19 cellular contexts compared by ENCODE assay signal in genomic region chr6:37488464-37488863, GRCh38. TPM values are rescaled to one million over a fixed set of nuclear protein-coding genes. Genes with fewer than 3 reads are reported as not detected.
A peak's percentile ranks its signal among the peaks of the same experiment; 100 is the strongest.
DNase-seq lines count a peak whose midpoint lies in the region; ATAC-seq, FAIRE-seq and TF ChIP-seq lines count a peak whose summit lies in the region.
"Had no signal": no experiment of that assay in that cellular context is flagged by ENCODE, and none has a peak within 500 bp of the region (broad histone marks: within the 10 kb centered on the region; RNA-seq: fewer than 3 reads in every experiment).

No MANE protein-coding gene starts in this region.

- no peak overlapping the region for H3K4me2 ChIP-seq in osteoblast (ENCODE audit: insufficient read depth, low read length)

- H3K9me3 Mint-ChIP-seq in activated T-cell treated with anti-CD3 and anti-CD28 coated beads, Interleukin-2, amount 50 U/mL, for 4 hours = no peaks in the 10 kb centered on the region
- H3K9me3 Mint-ChIP-seq in activated CD4-positive, alpha-beta memory T cell treated with anti-CD3 and anti-CD28 coated beads for 36 hours = no peaks in the 10 kb centered on the region

- POLR2A ChIA-PET in activated CD4-positive, alpha-beta memory T cell treated with anti-CD3 and anti-CD28 coated beads for 36 hours (lab: Charles Lee) = interaction anchor here (1.2 to 1.5 kb wide), 2 partner anchors 28 to 135 kb away, joined by 3 to 8 read pairs; partner anchors contain the start of gene RNF8

- peaks cover 56% of the 10 kb centered on the region for H3K4me1 Mint-ChIP-seq in activated T-cell treated with anti-CD3 and anti-CD28 coated beads, Interleukin-2, amount 50 U/mL, for 4 hours (ENCODE audit: low read depth)
- peaks cover 60% of the 10 kb centered on the region for H3K4me1 Mint-ChIP-seq in activated CD4-positive, alpha-beta memory T cell treated with anti-CD3 and anti-CD28 coated beads for 36 hours (ENCODE audit: low read depth)

- H2AFZ ChIP-seq in osteoblast (ENCODE audit: low read length) = no peak overlapping the region

- FAIRE-seq in bronchial epithelial cell (lab: Jason Lieb, UNC) = peak; percentile 72
- FAIRE-seq: endometrium had no signal

- CTCF ChIA-PET in activated CD4-positive, alpha-beta memory T cell treated with anti-CD3 and anti-CD28 coated beads for 36 hours (lab: Charles Lee) = interaction anchor here (0.6 to 3.9 kb wide), 11 partner anchors 28 to 313 kb away, joined by 3 to 31 read pairs (median 4); no protein-coding TSS in a partner anchor

- H3K9me3 ChIP-seq in osteoblast (ENCODE audit: low read depth, low read length) (no peaks in the 10 kb centered on the region), prostate gland (no peaks in the 10 kb centered on the region)
- H3K9me3 ChIP-seq: adrenal gland, Caco-2, SJCRH30 had no signal

- no peaks in the 10 kb centered on the region for H3K27me3 ChIP-seq in bronchial epithelial cell (ENCODE audit: control insufficient read depth, insufficient read depth, low read length)
- no peaks in the 10 kb centered on the region for H3K27me3 ChIP-seq in osteoblast (ENCODE audit: insufficient read depth, low read length)
- H3K27me3 ChIP-seq in prostate gland (replicated peaks; ENCODE audit: insufficient read depth) = no peaks in the 10 kb centered on the region
- H3K27me3 ChIP-seq: adrenal gland, SJCRH30 had no signal

- H3K4me1 ChIP-seq in osteoblast (ENCODE audit: insufficient read depth, low read length) = peaks cover 3% of the 10 kb centered on the region
- H3K4me1 ChIP-seq in prostate gland (replicated peaks) = no peaks in the 10 kb centered on the region
- H3K4me1 ChIP-seq: Caco-2, SJCRH30 had no signal

- peaks cover 4% of the 10 kb centered on the region for H3K79me2 ChIP-seq in osteoblast (ENCODE audit: insufficient read depth, low read length)

- peaks cover 4% of the 10 kb centered on the region for H3K36me3 Mint-ChIP-seq in activated T-cell treated with anti-CD3 and anti-CD28 coated beads, Interleukin-2, amount 50 U/mL, for 4 hours (ENCODE audit: insufficient read depth)
- H3K36me3 Mint-ChIP-seq in activated CD4-positive, alpha-beta memory T cell treated with anti-CD3 and anti-CD28 coated beads for 36 hours = peaks cover 5% of the 10 kb centered on the region

- H3K4me3 ChIP-seq in bronchial epithelial cell (ENCODE audit: low read depth, low read length) (no peak overlapping the region), osteoblast (ENCODE audit: insufficient read depth, low read length) (no peak overlapping the region), prostate gland (no peak overlapping the region)
- H3K4me3 ChIP-seq: adrenal gland, SJCRH30, skin epidermis had no signal

- peak overlapping the region; percentile 76 for H3K27ac Mint-ChIP-seq in activated CD4-positive, alpha-beta memory T cell treated with anti-CD3 and anti-CD28 coated beads for 36 hours

- peak; percentile 55 to 60 for ATAC-seq in activated T-cell treated with anti-CD3 and anti-CD28 coated beads, Interleukin-2, amount 50 U/mL, for 4 hours
- no peak for ATAC-seq in left ventricle myocardium superior

- H4K20me1 ChIP-seq in osteoblast (ENCODE audit: insufficient read depth, low read length) = peaks cover 21% of the 10 kb centered on the region

- intact Hi-C loops in activated CD4-positive, alpha-beta memory T cell treated with anti-CD3 and anti-CD28 coated beads for 36 hours (cut with micrococcal nuclease) = loop anchor here (1.0 to 5.0 kb wide), 4 partner anchors 20 to 1009 kb away; no protein-coding TSS in a partner anchor
- intact Hi-C loops in left ventricle myocardium superior (cut with micrococcal nuclease) (no loop called here), prostate gland (cut with DNase I) (no loop called here)

- H3K27ac ChIP-seq in osteoblast (ENCODE audit: low read depth, low read length) (no peak overlapping the region), prostate gland (no peak overlapping the region)
- H3K27ac ChIP-seq: adrenal gland, SJCRH30 had no signal

- no peak for TF ChIP-seq CTCF in bronchial epithelial cell (IDR thresholded peaks at IDR 0.05; ENCODE audit: insufficient read depth, low read length, severe bottlenecking)
- TF ChIP-seq CTCF in osteoblast (IDR thresholded peaks at IDR 0.05; ENCODE audit: extremely low read depth, low read depth, low read length) = no peak
- TF ChIP-seq CTCF in prostate gland (IDR thresholded peaks at IDR 0.05) = no peak

- H3K36me3 ChIP-seq in bronchial epithelial cell (ENCODE audit: control insufficient read depth, insufficient read depth, low read length) = peaks cover 3% of the 10 kb centered on the region
- H3K36me3 ChIP-seq in osteoblast (ENCODE audit: insufficient read depth, low read length) = peaks cover 5% of the 10 kb centered on the region
- no peaks in the 10 kb centered on the region for H3K36me3 ChIP-seq in prostate gland
- H3K36me3 ChIP-seq: adrenal gland, SJCRH30 had no signal

- no peak for DNase-seq in activated T-cell treated with anti-CD3 and anti-CD28 coated beads, Interleukin-2, amount 50 U/mL, for 4 hours
- no peak for DNase-seq in activated T-cell treated with anti-CD3 and anti-CD28 coated beads, Interleukin-2, amount 50 U/mL, for 1 hour
- DNase-seq in activated CD4-positive, alpha-beta memory T cell treated with anti-CD3 and anti-CD28 coated beads for 36 hours = peak; percentile 63
- DNase-seq in bronchial epithelial cell (ENCODE audit: low read depth) (peak; percentile 9), osteoblast (ENCODE audit: insufficient read length, low spot score, missing footprints) (peak; percentile 66), NCI-H2171 (lab: John Stamatoyannopoulos, UW) (no peak), left ventricle myocardium superior (no peak), prostate gland (ENCODE audit: low spot score) (no peak)
- DNase-seq: ACHN; activated CD8-positive, alpha-beta memory T cell treated with anti-CD3 and anti-CD28 coated beads for 24 hours; Caco-2; foreskin fibroblast; NCI-H2081 treated with DMSO at 0.1 percent for 48 hours; OCI-M1; SJCRH30; T-helper 9 cell had no signal

- no peaks in the 10 kb centered on the region for H3K27me3 Mint-ChIP-seq in activated T-cell treated with anti-CD3 and anti-CD28 coated beads, Interleukin-2, amount 50 U/mL, for 4 hours (ENCODE audit: low read depth)
- no peaks in the 10 kb centered on the region for H3K27me3 Mint-ChIP-seq in activated CD4-positive, alpha-beta memory T cell treated with anti-CD3 and anti-CD28 coated beads for 36 hours

- WGBS in prostate gland = 64% methylated on average over 2 of the region's 2 CpGs

- H3K4me3 Mint-ChIP-seq in activated T-cell treated with anti-CD3 and anti-CD28 coated beads, Interleukin-2, amount 50 U/mL, for 4 hours = no peak overlapping the region
- no peak overlapping the region for H3K4me3 Mint-ChIP-seq in activated CD4-positive, alpha-beta memory T cell treated with anti-CD3 and anti-CD28 coated beads for 36 hours

- no peak for TF ChIP-seq POLR2A in prostate gland (IDR thresholded peaks at IDR 0.05)

RNA-seq across cellular contexts. Expression of gene CCDC167, which starts 11.2 kb away (rescaled TPM):
- 10 to 100 TPM; 49.3 to 52.2 (median 52.2) TPM for total RNA-seq in activated T-cell treated with anti-CD3 and anti-CD28 coated beads, Interleukin-2, amount 50 U/mL, for 4 hours
- 10 to 100 TPM; 60.4 to 65.2 TPM for total RNA-seq in activated CD4-positive, alpha-beta memory T cell treated with anti-CD3 and anti-CD28 coated beads for 36 hours
- total RNA-seq in bronchial epithelial cell (26.0 and 29.7 TPM in 2 replicates), osteoblast (8.8 and 14.8 TPM in 2 replicates), left ventricle myocardium superior (26.6 TPM), prostate gland (10 to 100 TPM; 46.9 to 54.6 TPM)

RNA-seq across cellular contexts. Expression of gene CMTR1, which starts 55.4 kb away (rescaled TPM):
- total RNA-seq in activated T-cell treated with anti-CD3 and anti-CD28 coated beads, Interleukin-2, amount 50 U/mL, for 4 hours = 10 to 100 TPM; 38.1 to 44.6 (median 41.0) TPM
- 10 to 100 TPM; 69.2 to 70.1 TPM for total RNA-seq in activated CD4-positive, alpha-beta memory T cell treated with anti-CD3 and anti-CD28 coated beads for 36 hours
- total RNA-seq in bronchial epithelial cell (15.8 and 22.1 TPM in 2 replicates), osteoblast (38.7 and 39.5 TPM in 2 replicates), left ventricle myocardium superior (30.0 TPM), prostate gland (100 to 1,000 TPM in 1 of 2 donors, 10 to 100 TPM in 1; 28.1 to 147 TPM)

Comparison
In these comparisons a context has a peak if more than half of its experiments do, and no peak if none do; other contexts are left out.
1. DNase-seq: peak in activated CD4-positive, alpha-beta memory T cell treated with anti-CD3 and anti-CD28 coated beads for 36 hours (single experiment), bronchial epithelial cell (single experiment) and osteoblast (single experiment); none in activated T-cell treated with anti-CD3 and anti-CD28 coated beads, Interleukin-2, amount 50 U/mL, for 4 hours (single experiment), activated T-cell treated with anti-CD3 and anti-CD28 coated beads, Interleukin-2, amount 50 U/mL, for 1 hour (single experiment), NCI-H2171 (single experiment), left ventricle myocardium superior (single experiment) and prostate gland (single experiment).